ENCODE assay signal across 19 cellular contexts in the genomic region with DNA sequence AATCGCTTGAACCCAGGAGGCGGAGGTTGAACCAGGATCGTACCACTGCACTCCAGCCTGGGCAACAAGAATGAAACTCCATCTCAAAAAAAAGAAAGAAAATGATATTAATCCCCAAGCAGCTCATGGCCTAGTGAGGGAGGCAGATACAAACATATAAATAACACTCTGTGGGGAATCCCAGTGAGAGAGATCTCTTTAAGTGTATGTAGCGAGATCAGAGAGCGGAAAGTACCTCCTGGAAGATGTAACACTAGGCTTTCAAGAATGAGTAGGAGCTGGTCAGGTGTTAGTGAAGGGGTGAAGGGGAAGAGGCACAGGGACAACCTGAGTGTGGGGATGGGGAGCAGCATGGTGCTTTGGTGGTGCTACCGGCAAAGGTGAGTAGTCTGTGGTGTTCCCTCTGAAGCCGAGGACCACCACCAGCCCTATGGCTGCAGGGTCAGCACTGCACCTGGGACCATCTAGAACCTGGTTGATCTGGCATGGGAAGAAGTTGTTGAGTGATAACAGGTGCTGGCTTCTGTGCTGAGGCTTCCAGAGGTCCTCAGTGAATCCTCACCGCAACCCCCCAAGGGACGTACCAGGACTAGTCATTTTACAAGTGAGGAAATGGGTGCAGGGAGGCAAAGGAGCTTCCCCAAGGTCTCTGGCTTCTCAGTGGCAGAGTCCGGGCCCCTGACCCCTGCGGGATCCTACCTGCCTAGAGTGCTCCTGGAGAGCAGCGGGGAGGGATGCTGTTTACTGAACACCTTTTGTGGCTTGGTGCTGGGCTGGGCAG.
DNase-seq lines count a peak whose midpoint lies in the region; ATAC-seq and TF ChIP-seq lines count a peak whose summit lies in the region.
"Had no signal": no experiment of that assay in that cellular context is flagged by ENCODE, and none has a peak within 500 bp of the region (broad histone marks: within the 10 kb centered on the region; RNA-seq: fewer than 3 reads in every experiment).

No MANE protein-coding gene starts in this region.

- H3K27ac ChIP-seq in lung (ENCODE audit: low read depth in 1 of 2, low read length in 1 of 2) (no peak overlapping the region), aorta (ENCODE audit: low read depth in 1 of 2, low read length in 2 of 2) (no peak overlapping the region)
- H3K27ac ChIP-seq: colonic mucosa, GM23248 had no signal

- TF ChIP-seq CTCF in lung (IDR thresholded peaks at IDR 0.05; ENCODE audit: control extremely low read depth, extremely low read depth), result no peak

- no peak overlapping the region for H3K4me3 Mint-ChIP-seq in activated T-cell treated with anti-CD3 and anti-CD28 coated beads, Interleukin-2, amount 50 U/mL, for 4 hours
- H3K4me3 Mint-ChIP-seq: activated B cell treated with CpG ODN at 0.5 μM for 24 hours had no signal

- H3K27me3 ChIP-seq in lung (ENCODE audit: control insufficient read depth, insufficient read depth) (no peaks in the 10 kb centered on the region), aorta (ENCODE audit: control insufficient read depth in 1 of 2, insufficient read depth in 2 of 2, low read length in 1 of 2) (no peaks in the 10 kb centered on the region)
- H3K27me3 ChIP-seq: colonic mucosa, MG63 had no signal

- H3K27ac Mint-ChIP-seq in activated naive CD4-positive, alpha-beta T cell treated with anti-CD3 and anti-CD28 coated beads, Interleukin-2, amount 50 U/mL, for 72 hours, result no peak overlapping the region
- H3K27ac Mint-ChIP-seq: activated B cell treated with CpG ODN at 0.5 μM for 24 hours had no signal

- 96 to 97% methylated on average over 12 of the region's 12 CpGs for WGBS in lung, 2 donors
- WGBS in aorta, 2 donors, result 96 to 98% methylated on average over 12 of the region's 12 CpGs

- ATAC-seq in activated naive CD4-positive, alpha-beta T cell treated with anti-CD3 and anti-CD28 coated beads, Interleukin-2, amount 50 U/mL, for 72 hours, result peak; percentile 47 to 77
- no peak for ATAC-seq in lung (ENCODE audit: insufficient read depth, low FRiP score)
- no peak for ATAC-seq in aorta (ENCODE audit: low FRiP score)
- no peak for ATAC-seq in activated T-cell treated with anti-CD3 and anti-CD28 coated beads, Interleukin-2, amount 50 U/mL, for 4 hours

- H3K27me3 Mint-ChIP-seq in activated T-cell treated with anti-CD3 and anti-CD28 coated beads, Interleukin-2, amount 50 U/mL, for 4 hours (ENCODE audit: low read depth), result peaks cover 8% of the 10 kb centered on the region

- intact Hi-C loops in aorta (cut with DNase I), result no loop called here

- H3K4me1 ChIP-seq in lung (ENCODE audit: control insufficient read depth in 2 of 2, insufficient read depth in 2 of 2, low read length in 2 of 2), result peaks cover 0 to 1% of the 10 kb centered on the region in 2 donors
- H3K4me1 ChIP-seq in aorta (ENCODE audit: control insufficient read depth in 1 of 2, insufficient read depth in 2 of 2, low read length in 2 of 2), result no peaks in the 10 kb centered on the region
- H3K4me1 ChIP-seq: colonic mucosa had no signal

- H3K36me3 Mint-ChIP-seq in activated naive CD4-positive, alpha-beta T cell treated with anti-CD3 and anti-CD28 coated beads, Interleukin-2, amount 50 U/mL, for 72 hours, result no peaks in the 10 kb centered on the region
- H3K36me3 Mint-ChIP-seq in activated T-cell treated with anti-CD3 and anti-CD28 coated beads, Interleukin-2, amount 50 U/mL, for 4 hours (ENCODE audit: insufficient read depth), result no peaks in the 10 kb centered on the region

- no peak overlapping the region for H3K4me3 ChIP-seq in lung
- no peak overlapping the region for H3K4me3 ChIP-seq in aorta (ENCODE audit: low read length in 2 of 2)
- H3K4me3 ChIP-seq: colonic mucosa, GM23248, MG63 had no signal

- no peaks in the 10 kb centered on the region for H3K4me1 Mint-ChIP-seq in activated T-cell treated with anti-CD3 and anti-CD28 coated beads, Interleukin-2, amount 50 U/mL, for 4 hours (ENCODE audit: low read depth)
- H3K4me1 Mint-ChIP-seq: activated B cell treated with CpG ODN at 0.5 μM for 24 hours had no signal

- H3K36me3 ChIP-seq in lung (ENCODE audit: control insufficient read depth in 2 of 2, insufficient read depth in 2 of 2, low read length in 2 of 2) (no peaks in the 10 kb centered on the region), aorta (ENCODE audit: control insufficient read depth in 1 of 2, insufficient read depth in 2 of 2, low read length in 1 of 2) (no peaks in the 10 kb centered on the region)
- H3K36me3 ChIP-seq: colonic mucosa, MG63 had no signal

- H3K9me3 ChIP-seq in lung (ENCODE audit: control insufficient read depth in 2 of 2, insufficient read depth in 1 of 2, low read length in 1 of 2) (peaks cover 2 to 4% of the 10 kb centered on the region in 2 donors), aorta (ENCODE audit: control insufficient read depth, low read length) (peaks cover 2% of the 10 kb centered on the region)
- H3K9me3 ChIP-seq: Caco-2, colonic mucosa, MG63 had no signal

- H3K9me3 Mint-ChIP-seq in activated naive CD4-positive, alpha-beta T cell treated with anti-CD3 and anti-CD28 coated beads, Interleukin-2, amount 50 U/mL, for 72 hours, result peaks cover 4 to 9% of the 10 kb centered on the region in 2 donors
- peaks cover 15% of the 10 kb centered on the region for H3K9me3 Mint-ChIP-seq in activated T-cell treated with anti-CD3 and anti-CD28 coated beads, Interleukin-2, amount 50 U/mL, for 4 hours

- no peak for DNase-seq in activated naive CD4-positive, alpha-beta T cell treated with anti-CD3 and anti-CD28 coated beads, Interleukin-2, amount 50 U/mL, for 72 hours (ENCODE audit: low spot score in 2 of 2)
- DNase-seq in activated naive CD4-positive, alpha-beta T cell (lab: John Stamatoyannopoulos, UW), result no peak
- peak; percentile 10 for DNase-seq in activated CD8-positive, alpha-beta memory T cell treated with anti-CD3 and anti-CD28 coated beads, Interleukin-2, amount 50 U/mL, for 48 hours
- peak; percentile 17 for DNase-seq in lung (ENCODE audit: low spot score)
- DNase-seq in aorta, result peak; percentile 10 to 37
- DNase-seq in activated T-cell treated with anti-CD3 and anti-CD28 coated beads, Interleukin-2, amount 50 U/mL, for 4 hours, result no peak
- no peak for DNase-seq in OCI-M2 (lab: John Stamatoyannopoulos, UW; ENCODE audit: unreplicated experiment)
- no peak for DNase-seq in T1000 (lab: John Stamatoyannopoulos, UW)
- DNase-seq: activated B cell treated with CpG ODN at 0.5 μM for 24 hours; activated T-cell treated with anti-CD3 and anti-CD28 coated beads, Interleukin-2, amount 50 U/mL, for 1 hour; Caco-2; erythroblast; GM23248; kidney; MG63; NCI-H1930; NCI-H69; stimulated activated CD4-positive, alpha-beta T cell treated with anti-CD3 and anti-CD28 coated beads, Interleukin-12 subunit alpha, Interleukin-12 subunit beta, amount 100 ng/mL, for 4 hours had no signal

Comparison
In these comparisons a context has a peak if more than half of its experiments do, and no peak if none do; other contexts are left out.
1. ATAC-seq: peak in activated naive CD4-positive, alpha-beta T cell treated with anti-CD3 and anti-CD28 coated beads, Interleukin-2, amount 50 U/mL, for 72 hours (2 of 2); none in lung (single experiment), aorta (single experiment) and activated T-cell treated with anti-CD3 and anti-CD28 coated beads, Interleukin-2, amount 50 U/mL, for 4 hours (0 of 2).
2. DNase-seq: peak in activated CD8-positive, alpha-beta memory T cell treated with anti-CD3 and anti-CD28 coated beads, Interleukin-2, amount 50 U/mL, for 48 hours (single experiment), lung (single experiment) and aorta (2 of 2); none in activated naive CD4-positive, alpha-beta T cell treated with anti-CD3 and anti-CD28 coated beads, Interleukin-2, amount 50 U/mL, for 72 hours (0 of 2), activated naive CD4-positive, alpha-beta T cell (0 of 4), activated T-cell treated with anti-CD3 and anti-CD28 coated beads, Interleukin-2, amount 50 U/mL, for 4 hours (single experiment), OCI-M2 (single experiment) and T1000 (single experiment).